ENCODE assay signal across 26 cellular contexts in genomic region chr9:68755752-68756151, GRCh38. TPM values are rescaled to one million over a fixed set of nuclear protein-coding genes. Genes with fewer than 3 reads are reported as not detected.
"Had no signal": no experiment of that assay in that cellular context is flagged by ENCODE, and none has a peak within 500 bp of the region (broad histone marks: within the 10 kb centered on the region; RNA-seq: fewer than 3 reads in every experiment).

No MANE protein-coding gene starts in this region.

- H3K27ac ChIP-seq: coronary artery, dorsolateral prefrontal cortex, heart right ventricle, parathyroid adenoma, psoas muscle, right atrium auricular region, spleen, tibial nerve had no signal

- FAIRE-seq: endothelial cell of umbilical vein, islet of Langerhans had no signal

- H3K36me3 ChIP-seq: heart right ventricle, right atrium auricular region, spleen, tibial nerve had no signal

- H3K27me3 ChIP-seq: dorsolateral prefrontal cortex, heart right ventricle, right atrium auricular region, spleen, tibial nerve had no signal

- H2AFZ ChIP-seq: parathyroid adenoma had no signal

- H3K9me3 ChIP-seq: psoas muscle had no signal

- H3K4me3 ChIP-seq: coronary artery, dorsolateral prefrontal cortex, heart right ventricle, psoas muscle, right atrium auricular region, spleen, tibial nerve had no signal

- H3K9ac ChIP-seq: parathyroid adenoma had no signal

- ATAC-seq: activated CD4-positive, alpha-beta T cell treated with anti-CD3 and anti-CD28 coated beads for 36 hours; effector memory CD8-positive, alpha-beta T cell; esophagus mucosa; left ventricle myocardium superior; psoas muscle had no signal

- H3K79me2 ChIP-seq: parathyroid adenoma had no signal

- DNase-seq: activated CD4-positive, alpha-beta T cell treated with anti-CD3 and anti-CD28 coated beads for 36 hours; activated CD4-positive, alpha-beta T cell treated with anti-CD3 and anti-CD28 coated beads, Interleukin-2, amount 50 U/mL, for 4 hours; activated CD4-positive, CD25-positive, alpha-beta regulatory T cell; activated CD8-positive, alpha-beta memory T cell treated with anti-CD3 and anti-CD28 coated beads for 24 hours; activated effector memory CD4-positive, alpha-beta T cell treated with Interleukin-2 at 50 U/mL for 16 hours; activated naive CD4-positive, alpha-beta T cell treated with Interleukin-2 at 50 U/mL for 16 hours; anterior cingulate cortex; cerebellar nuclear complex; dorsolateral prefrontal cortex; effector memory CD8-positive, alpha-beta T cell; foreskin fibroblast; heart right ventricle; left ventricle myocardium superior; naive B cell; occipital lobe; psoas muscle; spleen; stimulated activated naive CD4-positive, alpha-beta T cell treated with Interleukin-2 at 50 U/mL for 16 hours; T-helper 1 cell had no signal

- H3K4me1 ChIP-seq: parathyroid adenoma, psoas muscle, right atrium auricular region, spleen, tibial nerve had no signal

RNA-seq across cellular contexts. Expression of gene PIP5K1B, which starts 50.7 kb away (rescaled TPM):
- polyA plus RNA-seq: endothelial cell of umbilical vein had no signal
